9 cellular contexts compared by ENCODE assay signal in the genomic region with DNA sequence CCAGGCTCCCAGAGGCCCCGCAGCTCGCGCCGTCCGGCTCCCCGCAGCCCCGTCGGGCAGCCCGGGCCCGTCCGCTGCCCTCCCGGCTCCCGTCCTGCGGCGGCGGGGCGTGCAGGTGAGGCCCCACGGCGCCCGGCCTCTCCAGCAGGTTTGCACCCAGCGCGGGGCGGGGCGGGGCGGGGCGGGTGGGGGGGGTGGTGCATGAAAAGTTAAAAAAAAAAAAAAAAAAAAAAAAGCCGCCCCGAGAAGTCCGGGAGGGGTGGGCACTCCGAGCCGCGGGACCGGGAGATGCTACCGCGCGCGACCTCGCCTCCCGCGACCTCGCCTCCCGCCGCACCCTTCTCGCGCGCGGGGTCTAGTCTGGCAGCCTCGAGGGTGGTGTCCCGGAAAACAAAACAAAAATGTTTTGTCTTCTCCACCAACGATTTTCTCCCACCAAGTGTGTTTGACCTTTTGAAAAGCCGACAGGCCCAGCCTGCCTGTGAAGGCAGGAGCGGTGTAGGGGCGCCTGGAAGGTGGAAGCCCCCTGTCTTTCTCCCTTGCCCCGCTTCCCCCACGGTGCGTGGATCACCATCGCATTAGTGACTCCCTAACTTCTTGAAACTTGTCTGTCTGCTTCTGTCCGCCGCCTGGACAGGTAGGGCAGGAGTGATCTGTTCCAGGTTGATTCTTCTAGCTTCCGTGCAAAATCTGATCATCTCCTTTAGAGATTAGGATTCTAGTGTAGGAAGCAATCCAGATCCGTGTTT. TPM values are rescaled to one million over a fixed set of nuclear protein-coding genes. Genes with fewer than 3 reads are reported as not detected.
DNase-seq lines count a peak whose midpoint lies in the region; ATAC-seq, FAIRE-seq and TF ChIP-seq lines count a peak whose summit lies in the region.
"Had no signal": no experiment of that assay in that cellular context is flagged by ENCODE, and none has a peak within 500 bp of the region (broad histone marks: within the 10 kb centered on the region; RNA-seq: fewer than 3 reads in every experiment).

No MANE protein-coding gene starts in this region.

- DNase-seq in GM23338 (ENCODE audit: low spot score) (peak; percentile 45), WTC11 (ENCODE audit: low spot score) (no peak), fibroblast of lung (ENCODE audit: low read depth in 2 of 2) (no peak), pancreas (peak in 5 of 6 donors; percentile 25 to 58 (median 37)), GM13976 (ENCODE audit: low spot score) (no peak)
- DNase-seq in activated CD4-positive, CD25-positive, alpha-beta regulatory T cell treated with anti-CD3 and anti-CD28 coated beads, Interleukin-2, amount 50 U/mL, for 72 hours, result no peak

- H3K4me3 ChIP-seq in GM23338 (peak overlapping the region; percentile 96), fibroblast of lung (replicated peaks in 1 of 4; ENCODE audit: control extremely low read depth in 1 of 4, insufficient read depth in 1 of 4, low read depth in 3 of 4, low read length in 4 of 4) (peak overlapping the region; percentile 39 to 80 (median 76)), pancreas (peak overlapping the region; percentile 51 to 71 (median 66))

- FAIRE-seq in pancreas (lab: Jason Lieb, UNC), result no peak

- TF ChIP-seq CTCF in 22Rv1 (IDR thresholded peaks at IDR 0.05) (no peak), GM23338 (conservative IDR thresholded peaks at IDR 0.05; ENCODE audit: low read depth in 2 of 2) (no peak), WTC11 (IDR thresholded peaks at IDR 0.05) (no peak), fibroblast of lung (conservative IDR thresholded peaks at IDR 0.05 in 1 of 2, IDR thresholded peaks at IDR 0.05 in 1 of 2; ENCODE audit: low read depth in 1 of 2, low read length in 2 of 2) (no peak), pancreas (IDR thresholded peaks at IDR 0.05) (no peak), GM13976 (IDR thresholded peaks at IDR 0.05; ENCODE audit: borderline replicate concordance, control extremely low read depth, extremely low read depth, insufficient read depth, missing control alignments) (no peak)

- H4K20me1 ChIP-seq in GM23338 (replicated peaks; ENCODE audit: insufficient read depth) (no peaks in the 10 kb centered on the region), fibroblast of lung (ENCODE audit: control insufficient read depth, extremely low read depth, insufficient read depth, low read length) (no peaks in the 10 kb centered on the region)

- H3K27ac ChIP-seq in 22Rv1 (peak overlapping the region; percentile 67), GM23338 (ENCODE audit: low read depth) (no peak overlapping the region), fibroblast of lung (ENCODE audit: insufficient read depth, low read length) (no peak overlapping the region), pancreas (peak overlapping the region; percentile 31 to 96 (median 89))

- peak overlapping the region; percentile 69 for H3K9ac ChIP-seq in fibroblast of lung (ENCODE audit: insufficient read depth, low read length)

- H3K9me3 Mint-ChIP-seq in GM23338 (peaks cover 3% of the 10 kb centered on the region; the same call in 1 of the 3 replicates), WTC11 (no peaks in the 10 kb centered on the region)

- H3K27me3 Mint-ChIP-seq in GM23338 (ENCODE audit: insufficient read depth, low read depth, poor library complexity), result peaks cover 11% of the 10 kb centered on the region
- peaks cover 11% of the 10 kb centered on the region for H3K27me3 Mint-ChIP-seq in WTC11 (ENCODE audit: low read depth)

- no peaks in the 10 kb centered on the region for H3K9me2 ChIP-seq in GM23338 (ENCODE audit: insufficient read depth)

- CTCF ChIA-PET in WTC11 (lab: Charles Lee), result interaction anchor here (0.7 to 3.3 kb wide), 12 partner anchors 19 to 304 kb away, joined by 3 to 30 read pairs (median 4); partner anchors contain the start of genes NIPAL3 and STPG1

- H3K4me1 ChIP-seq in GM23338 (ENCODE audit: insufficient read depth) (peaks cover 37% of the 10 kb centered on the region), fibroblast of lung (ENCODE audit: control insufficient read depth, extremely low read depth, insufficient read depth, low read length) (peaks cover 2% of the 10 kb centered on the region), pancreas (peaks cover 4 to 45% (median 30%) of the 10 kb centered on the region in 3 donors)

- H3K36me3 ChIP-seq in GM23338 (ENCODE audit: insufficient read depth), result no peaks in the 10 kb centered on the region
- no peaks in the 10 kb centered on the region for H3K36me3 ChIP-seq in fibroblast of lung (ENCODE audit: control insufficient read depth, insufficient read depth, low read length)
- no peaks in the 10 kb centered on the region for H3K36me3 ChIP-seq in pancreas

- H3K27me3 ChIP-seq in GM23338 (ENCODE audit: insufficient read depth) (peaks cover 7% of the 10 kb centered on the region), fibroblast of lung (ENCODE audit: control insufficient read depth, insufficient read depth, low read length) (no peaks in the 10 kb centered on the region), pancreas (no peaks in the 10 kb centered on the region)

- 0 out of 2 replicates have a peak, but pooled peaks cover 3% of the 10 kb centered on the region for H3F3A ChIP-seq in GM23338 (replicated peaks; ENCODE audit: low read depth)

- POLR2A ChIA-PET in WTC11 (lab: Charles Lee), result interaction anchor here (0.8 kb wide), 1 partner anchor 88 kb away, joined by 3 read pairs; the partner anchor contains the start of gene NIPAL3

- H3K27ac Mint-ChIP-seq in GM23338 (0 out of 2 replicates have a peak overlapping the region, but pooled peaks have one; percentile 72), WTC11 (peak overlapping the region; percentile 30; the same call in 1 of the 2 replicates)

- in situ Hi-C loops in GM13976 (cut with MboI; ENCODE audit: low sequenced_read_pairs, unreplicated experiment), result no loop called here

- peak overlapping the region; percentile 94 for H3K4me2 ChIP-seq in GM23338
- H3K4me2 ChIP-seq in fibroblast of lung (ENCODE audit: extremely low read depth, insufficient read depth, low read length), result peak overlapping the region; percentile 93

- no peaks in the 10 kb centered on the region for H3K9me3 ChIP-seq in fibroblast of lung (ENCODE audit: control insufficient read depth, insufficient read depth, low read depth, low read length)
- no peaks in the 10 kb centered on the region for H3K9me3 ChIP-seq in pancreas

- H2AFZ ChIP-seq in GM23338, result peak overlapping the region; percentile 96
- H2AFZ ChIP-seq in fibroblast of lung (ENCODE audit: low read length), result peak overlapping the region; percentile 81

- 1% methylated on average over 35 to 61 of the region's 61 CpGs for WGBS in pancreas, 2 donors

- peaks cover 2% of the 10 kb centered on the region; the same call in 1 of the 3 replicates for H3K36me3 Mint-ChIP-seq in GM23338 (ENCODE audit: low read depth)
- no peaks in the 10 kb centered on the region for H3K36me3 Mint-ChIP-seq in WTC11

- ATAC-seq in GM23338, result peak; percentile 3; the same call in 2 of the 3 replicates
- no peak for ATAC-seq in WTC11
- ATAC-seq in pancreas, result peak in 2 of 4 donors; percentile 32 to 33
- ATAC-seq in GM18519 (IDR thresholded peaks at IDR 0.05; ENCODE audit: low FRiP score, unreplicated experiment), result no peak

- H3K79me2 ChIP-seq in GM23338 (replicated peaks; ENCODE audit: insufficient read depth) (peaks cover 10% of the 10 kb centered on the region; the same call in 1 of the 2 replicates), fibroblast of lung (ENCODE audit: control insufficient read depth, insufficient read depth, low read length) (no peaks in the 10 kb centered on the region)

- H3K4me3 Mint-ChIP-seq in GM23338, result peak overlapping the region; percentile 91
- H3K4me3 Mint-ChIP-seq in WTC11, result peak overlapping the region; percentile 86

- H3K4me1 Mint-ChIP-seq in GM23338 (peaks cover 53% of the 10 kb centered on the region), WTC11 (peaks cover 59% of the 10 kb centered on the region)

- intact Hi-C loops in pancreas (cut with DNase I), result no loop called here

TF ChIP-seq in GM23338, 12 proteins besides CTCF, POLR2A, EP300 and RAD21 (continues in another document):
- TF ChIP-seq POLR2AphosphoS5 (IDR thresholded peaks at IDR 0.05; ENCODE audit: low read depth), result no peak; the same call in 1 of the 2 replicates
- no peak for TF ChIP-seq EZH2phosphoT487 (IDR thresholded peaks at IDR 0.05; ENCODE audit: unreplicated experiment)
- no peak for TF ChIP-seq CREB1 (CRISPR knock-in tag; IDR thresholded peaks at IDR 0.05; ENCODE audit: low read depth)
- TF ChIP-seq ZNF331 (CRISPR knock-in tag; IDR thresholded peaks at IDR 0.05; ENCODE audit: low read depth), result no peak

TF ChIP-seq in WTC11, 78 proteins besides CTCF, POLR2A, EP300 and RAD21:
- TF ChIP-seq TEAD1 (CRISPR knock-in tag; IDR thresholded peaks at IDR 0.05) (no peak), RELA (CRISPR knock-in tag; IDR thresholded peaks at IDR 0.05; ENCODE audit: borderline replicate concordance) (no peak), TCF7 (CRISPR knock-in tag; IDR thresholded peaks at IDR 0.05; ENCODE audit: low read depth) (no peak), ZNF317 (CRISPR knock-in tag; IDR thresholded peaks at IDR 0.05; ENCODE audit: borderline replicate concordance, low read depth) (no peak)

RNA-seq across cellular contexts. Expression of gene RCAN3, which starts 0.5 kb away (rescaled TPM):
- 11.2 and 13.7 TPM in 2 replicates for total RNA-seq in GM23338 (2014; rRNA removed; shearing (Covaris generic))
- 8.9 and 9.1 TPM in 2 replicates for polyA plus RNA-seq in GM23338 (2016; fragmentation: Nextera tagmentation; extraction: Ambion mirVana)
- total RNA-seq in WTC11 (2021), result 16.9 to 23.3 TPM (median 16.9 TPM) in 3 replicates
- total RNA-seq in fibroblast of lung, result 2.3 and 5.0 TPM in 2 replicates
- 12.9 and 17.3 TPM in 2 replicates for polyA plus RNA-seq in fibroblast of lung
- 5.9 and 9.2 TPM in 2 replicates for polyA plus RNA-seq in fibroblast of lung (2012)
- 4.0 and 13.0 TPM in 2 replicates for polyA minus RNA-seq in fibroblast of lung (ENCODE audit: low replicate concordance)
- 10 to 100 TPM; 11.5 to 14.2 (median 12.4) TPM for total RNA-seq in pancreas
- polyA plus RNA-seq in pancreas, result 10 to 100 TPM in 1 of 2 donors, 1 to 10 TPM in 1; 4.0 to 11.6 TPM

RNA-seq across cellular contexts. Expression of gene NCMAP, which starts 52.7 kb away (rescaled TPM):
- 0.17 and 0.85 TPM in 2 replicates for total RNA-seq in GM23338 (2014; rRNA removed; shearing (Covaris generic))
- polyA plus RNA-seq in GM23338 (2016; fragmentation: Nextera tagmentation; extraction: Ambion mirVana) (0.12 and 0.23 TPM in 2 replicates), fibroblast of lung (not detected in 2 replicates), pancreas (1 to 10 TPM; 6.3 to 9.7 TPM)
- total RNA-seq in WTC11 (2021) (0.26 to 0.41 TPM (median 0.39 TPM) in 3 replicates), fibroblast of lung (not detected in 2 replicates), pancreas (10 to 100 TPM in 3 of 6 donors, 1 to 10 TPM in 3; 6.9 to 24.7 (median 11.8) TPM)
- polyA plus RNA-seq in fibroblast of lung (2012), result not detected in 2 replicates
- not detected in 2 replicates for polyA minus RNA-seq in fibroblast of lung (ENCODE audit: low replicate concordance)
- total RNA-seq: glomerular endothelial cell had no signal

Comparison
In these comparisons a context has a peak if more than half of its experiments do, and no peak if none do; other contexts are left out.
1. H3K27ac ChIP-seq: peak in 22Rv1 (single experiment) and pancreas (4 of 4); none in GM23338 (single experiment) and fibroblast of lung (single experiment).
2. DNase-seq: peak in GM23338 (single experiment) and pancreas (5 of 6); none in WTC11 (single experiment), fibroblast of lung (0 of 2), GM13976 (single experiment) and activated CD4-positive, CD25-positive, alpha-beta regulatory T cell treated with anti-CD3 and anti-CD28 coated beads, Interleukin-2, amount 50 U/mL, for 72 hours (single experiment).
3. Peak in every context shown above with its lines, with median percentiles within 50 percentile points of each other: H3K4me3 ChIP-seq.